In the genomic region with DNA sequence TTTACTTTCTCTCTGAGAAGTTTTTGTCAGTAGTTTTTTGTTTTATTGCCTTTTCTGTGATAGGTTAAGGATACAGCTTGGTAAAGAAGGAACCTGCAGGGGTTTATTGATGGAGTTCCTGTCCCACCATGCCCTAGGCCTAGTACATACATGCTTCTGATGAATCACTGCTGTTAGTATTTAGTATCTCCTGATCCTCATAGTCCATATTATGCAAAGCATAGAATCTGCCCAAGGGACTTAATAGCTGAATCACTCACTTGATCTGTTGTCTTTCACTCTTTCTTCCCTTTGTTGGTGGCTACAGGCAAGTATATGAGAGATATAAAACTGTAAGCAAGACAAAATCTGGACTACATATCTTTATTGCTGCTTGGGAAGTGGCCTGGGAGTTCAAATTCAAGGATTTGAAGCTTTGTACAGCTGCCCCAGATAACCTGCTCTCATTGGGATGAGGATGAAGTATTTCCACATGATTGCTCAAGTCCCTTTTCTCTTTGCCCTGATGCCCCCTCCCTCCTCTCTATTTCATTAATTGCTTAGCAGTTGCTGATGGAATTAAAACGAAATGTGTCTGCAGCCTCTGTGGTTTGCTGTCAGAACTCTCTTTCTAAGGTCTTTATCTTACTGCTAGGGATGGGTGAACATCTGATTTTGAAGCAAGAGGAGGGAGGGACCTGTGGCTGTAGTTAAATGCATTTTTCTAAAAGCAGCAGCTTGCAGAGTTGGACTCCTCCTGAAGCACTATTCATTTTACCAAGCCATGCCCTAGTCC, we compare ENCODE assay signal across 10 cellular contexts.
DNase-seq lines count a peak whose midpoint lies in the region; TF ChIP-seq lines count a peak whose summit lies in the region.
"Had no signal": no experiment of that assay in that cellular context is flagged by ENCODE, and none has a peak within 500 bp of the region (broad histone marks: within the 10 kb centered on the region; RNA-seq: fewer than 3 reads in every experiment).

No MANE protein-coding gene starts in this region.

- no peak overlapping the region for H3K4me3 ChIP-seq in MM.1S (ENCODE audit: low read length)

- H3K4me2 ChIP-seq in MM.1S (ENCODE audit: low read depth, low read length), result no peak overlapping the region

- no peak for TF ChIP-seq CTCF in MM.1S (IDR thresholded peaks at IDR 0.05; ENCODE audit: low read length)

- DNase-seq in ELR (ENCODE audit: low read depth) (peak; percentile 73), RPMI7951 (ENCODE audit: low read depth) (peak; percentile 35), epidermal melanocyte (ENCODE audit: insufficient read length, low spot score) (peak; percentile 26), renal cortical epithelial cell (ENCODE audit: low read depth) (peak; percentile 53), SKM-1 (lab: John Stamatoyannopoulos, UW; ENCODE audit: unreplicated experiment) (no peak), globus pallidus (ENCODE audit: low spot score) (no peak), MM.1S (no peak), hypothalamus (lab: John Stamatoyannopoulos, UW) (no peak)
- DNase-seq: activated T-cell treated with anti-CD3 and anti-CD28 coated beads, Interleukin-2, amount 50 U/mL, for 4 hours had no signal

- no peaks in the 10 kb centered on the region for H3K9me2 ChIP-seq in MM.1S (replicated peaks; ENCODE audit: insufficient read depth, low read length)

- no peaks in the 10 kb centered on the region for H4K20me1 ChIP-seq in MM.1S (ENCODE audit: insufficient read depth, low read length)

- peaks cover 10% of the 10 kb centered on the region for H3K4me1 ChIP-seq in MM.1S (ENCODE audit: low read length)

- H3K36me3 ChIP-seq in MM.1S (replicated peaks; ENCODE audit: insufficient read depth, low read length), result no peaks in the 10 kb centered on the region

- H3K9ac ChIP-seq in MM.1S (ENCODE audit: low read length), result no peak overlapping the region
- H3K9ac ChIP-seq: parathyroid adenoma had no signal

- H3K79me2 ChIP-seq in MM.1S (ENCODE audit: low read length), result peaks cover 17% of the 10 kb centered on the region
- H3K79me2 ChIP-seq: parathyroid adenoma had no signal

- H3F3A ChIP-seq in MM.1S (ENCODE audit: insufficient read depth, low read length), result peaks cover 11% of the 10 kb centered on the region; the same call in 1 of the 2 replicates

- no peak overlapping the region for H3K27ac ChIP-seq in MM.1S (ENCODE audit: low read length)
- H3K27ac ChIP-seq: parathyroid adenoma had no signal

- no peaks in the 10 kb centered on the region for H3K27me3 ChIP-seq in MM.1S (replicated peaks; ENCODE audit: insufficient read depth, low read length)

- H3K9me3 ChIP-seq in MM.1S (replicated peaks; ENCODE audit: insufficient read depth, low read length), result no peaks in the 10 kb centered on the region

- no peak overlapping the region for H2AFZ ChIP-seq in MM.1S (ENCODE audit: low read length)
- H2AFZ ChIP-seq: parathyroid adenoma had no signal

Comparison
In these comparisons a context has a peak if more than half of its experiments do, and no peak if none do; other contexts are left out.
1. DNase-seq: peak in ELR (single experiment), RPMI7951 (single experiment), epidermal melanocyte (single experiment) and renal cortical epithelial cell (single experiment); none in SKM-1 (single experiment), globus pallidus (single experiment), MM.1S (single experiment) and hypothalamus (0 of 51).